13 cellular contexts compared by ENCODE assay signal in the genomic region with DNA sequence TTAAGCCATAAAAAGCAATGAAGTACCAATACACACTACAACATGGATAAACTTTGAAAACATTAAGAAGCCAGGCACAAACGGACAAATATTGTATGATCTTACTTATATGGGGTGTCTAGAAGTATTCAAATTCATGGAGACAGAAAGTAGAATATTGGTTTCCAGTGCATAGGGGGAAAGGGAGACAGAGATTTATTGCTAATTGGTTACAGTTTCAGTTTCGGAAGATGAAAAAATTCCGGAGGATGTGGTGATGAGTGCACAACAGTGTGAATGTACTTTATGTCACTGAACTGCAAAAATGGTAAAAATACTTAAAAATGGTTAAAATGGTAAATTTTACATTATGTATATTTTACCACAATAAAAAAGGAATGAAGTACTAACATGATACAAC. TPM values are rescaled to one million over a fixed set of nuclear protein-coding genes. Genes with fewer than 3 reads are reported as not detected.
DNase-seq lines count a peak whose midpoint lies in the region; ATAC-seq and TF ChIP-seq lines count a peak whose summit lies in the region.
"Had no signal": no experiment of that assay in that cellular context is flagged by ENCODE, and none has a peak within 500 bp of the region (broad histone marks: within the 10 kb centered on the region; RNA-seq: fewer than 3 reads in every experiment).

No MANE protein-coding gene starts in this region.

- no peaks in the 10 kb centered on the region for H3K9me3 Mint-ChIP-seq in activated naive CD8-positive, alpha-beta T cell treated with anti-CD3 and anti-CD28 coated beads, Interleukin-2, amount 10 ng/mL, durations not matched to agents 7 days and 5 days
- H3K9me3 Mint-ChIP-seq: neural crest cell had no signal

- H3K4me1 ChIP-seq in left ventricle myocardium inferior: peaks cover 5% of the 10 kb centered on the region

- H3K27ac Mint-ChIP-seq in activated naive CD8-positive, alpha-beta T cell treated with anti-CD3 and anti-CD28 coated beads, Interleukin-2, amount 10 ng/mL, durations not matched to agents 7 days and 5 days: peak overlapping the region; percentile 53

- no peak for TF ChIP-seq CTCF in left ventricle myocardium inferior (IDR thresholded peaks at IDR 0.05; ENCODE audit: borderline replicate concordance)

- peak; percentile 50 for ATAC-seq in GM19351 (IDR thresholded peaks at IDR 0.05; ENCODE audit: unreplicated experiment)
- peak; percentile 52 for ATAC-seq in HG03139 (IDR thresholded peaks at IDR 0.05; ENCODE audit: unreplicated experiment)
- peak; percentile 67 for ATAC-seq in activated naive CD8-positive, alpha-beta T cell treated with anti-CD3 and anti-CD28 coated beads, Interleukin-2, amount 10 ng/mL, durations not matched to agents 7 days and 5 days (ENCODE audit: low read depth)
- ATAC-seq in HG02678 (IDR thresholded peaks at IDR 0.05; ENCODE audit: unreplicated experiment): no peak

- intact Hi-C loops in left ventricle myocardium inferior (cut with micrococcal nuclease): no loop called here

- DNase-seq in EL (peak; percentile 16), left ventricle myocardium inferior (no peak), DMS 273 (lab: John Stamatoyannopoulos, UW; ENCODE audit: unreplicated experiment) (no peak)
- DNase-seq in activated naive CD8-positive, alpha-beta T cell treated with anti-CD3 and anti-CD28 coated beads, Interleukin-2, amount 10 ng/mL, durations not matched to agents 7 days and 5 days: no peak
- DNase-seq in stimulated activated CD8-positive, alpha-beta memory T cell treated with anti-CD3 and anti-CD28 coated beads, Interleukin-4, amount 100 ng/mL, for 48 hours: no peak
- DNase-seq: Calu3; stimulated activated CD4-positive, alpha-beta T cell treated with anti-CD3 and anti-CD28 coated beads, Interleukin-1b, Interleukin-23, amount 100 ng/mL, for 48 hours; trophoblast cell had no signal

- no peaks in the 10 kb centered on the region for H3K36me3 ChIP-seq in left ventricle myocardium inferior

- no peaks in the 10 kb centered on the region for H3K36me3 Mint-ChIP-seq in activated naive CD8-positive, alpha-beta T cell treated with anti-CD3 and anti-CD28 coated beads, Interleukin-2, amount 10 ng/mL, durations not matched to agents 7 days and 5 days

- no peaks in the 10 kb centered on the region for H3K27me3 Mint-ChIP-seq in activated naive CD8-positive, alpha-beta T cell treated with anti-CD3 and anti-CD28 coated beads, Interleukin-2, amount 10 ng/mL, durations not matched to agents 7 days and 5 days

- no peak overlapping the region for H3K27ac ChIP-seq in left ventricle myocardium inferior (replicated peaks)
- H3K27ac ChIP-seq: SK-N-MC had no signal

- no peaks in the 10 kb centered on the region for H3K9me3 ChIP-seq in left ventricle myocardium inferior (replicated peaks)

- H3K27me3 ChIP-seq in left ventricle myocardium inferior (ENCODE audit: low read depth): no peaks in the 10 kb centered on the region

- H3K4me3 Mint-ChIP-seq in activated naive CD8-positive, alpha-beta T cell treated with anti-CD3 and anti-CD28 coated beads, Interleukin-2, amount 10 ng/mL, durations not matched to agents 7 days and 5 days: peak overlapping the region; percentile 5
- H3K4me3 Mint-ChIP-seq: neural crest cell had no signal

- no peak overlapping the region for H3K4me3 ChIP-seq in left ventricle myocardium inferior
- H3K4me3 ChIP-seq: SK-N-MC had no signal

- peaks cover 15% of the 10 kb centered on the region for H3K4me1 Mint-ChIP-seq in activated naive CD8-positive, alpha-beta T cell treated with anti-CD3 and anti-CD28 coated beads, Interleukin-2, amount 10 ng/mL, durations not matched to agents 7 days and 5 days

- POLR2A ChIA-PET in activated naive CD8-positive, alpha-beta T cell treated with anti-CD3 and anti-CD28 coated beads, Interleukin-2, amount 10 ng/mL, durations not matched to agents 7 days and 5 days (lab: Charles Lee): no interaction called here

RNA-seq across cellular contexts. Expression of gene PRDX4, which starts 5.1 kb away (rescaled TPM):
- 10 to 100 TPM; 17.0 to 18.8 TPM for total RNA-seq in activated naive CD8-positive, alpha-beta T cell treated with anti-CD3 and anti-CD28 coated beads, Interleukin-2, amount 10 ng/mL, durations not matched to agents 7 days and 5 days
- 34.7 TPM for total RNA-seq in left ventricle myocardium inferior
